ENCODE assay signal across 8 cellular contexts in the genomic region with DNA sequence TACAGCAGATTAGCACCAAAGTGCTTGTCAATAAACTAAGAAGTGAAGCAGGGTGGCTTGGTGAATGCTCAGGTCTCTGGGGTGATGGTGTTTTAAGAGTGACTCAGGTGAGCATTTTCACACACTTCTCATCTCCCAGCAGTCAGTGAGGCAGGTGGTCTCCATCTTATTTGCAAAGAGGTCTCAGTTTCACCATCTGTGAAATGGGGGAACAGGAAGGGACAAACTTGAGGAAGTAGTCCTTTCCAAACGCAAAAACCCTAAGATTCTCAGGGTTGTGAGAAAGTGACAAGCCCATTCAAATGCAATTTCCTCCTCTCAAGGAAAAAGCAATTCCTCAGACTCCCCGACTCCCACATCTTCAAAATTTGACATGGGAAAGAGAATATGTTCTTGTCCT. TPM values are rescaled to one million over a fixed set of nuclear protein-coding genes. Genes with fewer than 3 reads are reported as not detected.
"Had no signal": no experiment of that assay in that cellular context is flagged by ENCODE, and none has a peak within 500 bp of the region (broad histone marks: within the 10 kb centered on the region; RNA-seq: fewer than 3 reads in every experiment).

No MANE protein-coding gene starts in this region.

- H3K27ac ChIP-seq: HL-60 had no signal

- H3K9me3 Mint-ChIP-seq: H9, IgD-negative memory B cell had no signal

- ATAC-seq: HepG2 had no signal

- H3K27ac Mint-ChIP-seq: IgD-negative memory B cell had no signal

- H3K4me3 Mint-ChIP-seq: H9, IgD-negative memory B cell had no signal

- DNase-seq: GOT3, H9, HCEC 1CT, KG1 had no signal

- H3K36me3 Mint-ChIP-seq: IgD-negative memory B cell had no signal

- FAIRE-seq: H54, HepG2 had no signal

RNA-seq across cellular contexts. Expression of a gene that starts 54.1 kb away (rescaled TPM):
- total RNA-seq: HepG2 had no signal
- polyA plus RNA-seq: HepG2 had no signal
